In genomic region chr2:11563784-11564666, GRCh38 we compare ENCODE assay signal across 21 cellular contexts.
"Had no signal": no experiment of that assay in that cellular context is flagged by ENCODE, and none has a peak within 500 bp of the region (broad histone marks: within the 10 kb centered on the region; RNA-seq: fewer than 3 reads in every experiment).

No MANE protein-coding gene starts in this region.

- H3K4me3 Mint-ChIP-seq: activated naive CD8-positive, alpha-beta T cell treated with anti-CD3 and anti-CD28 coated beads for 36 hours; activated T-helper 17 cell treated with anti-CD3 and anti-CD28 coated beads, Interleukin-2, amount 50 U/mL, for 72 hours; central memory CD8-positive, alpha-beta T cell; stimulated activated effector memory CD8-positive, alpha-beta T cell treated with anti-CD3 and anti-CD28 coated beads, Interleukin-12 subunit alpha, Interleukin-12 subunit beta, amount 100 ng/mL, for 72 hours; stimulated activated naive CD8-positive, alpha-beta T cell treated with anti-CD3 and anti-CD28 coated beads, Interleukin-15, amount 100 ng/mL, for 72 hours had no signal

- H3K27ac ChIP-seq: gastrocnemius medialis, heart left ventricle, transverse colon, vagina, WERI-Rb-1 had no signal

- DNase-seq: activated naive CD8-positive, alpha-beta T cell treated with anti-CD3 and anti-CD28 coated beads for 36 hours; activated T-cell treated with anti-CD3 and anti-CD28 coated beads, Interleukin-2, amount 50 U/mL, for 1 hour; effector memory CD4-positive, alpha-beta T cell; gastrocnemius medialis; heart left ventricle; islet precursor cell; left colon; mesendoderm; naive B cell; occipital lobe; retina; stimulated activated CD4-positive, alpha-beta T cell treated with anti-CD3 and anti-CD28 coated beads, Interleukin-12 subunit alpha, Interleukin-12 subunit beta, amount 100 ng/mL, for 4 hours; stimulated activated naive CD8-positive, alpha-beta T cell treated with anti-CD3 and anti-CD28 coated beads, Interleukin-15, amount 100 ng/mL, for 72 hours; T-helper 1 cell; transverse colon; WERI-Rb-1 had no signal

- H3K9me3 Mint-ChIP-seq: activated naive CD8-positive, alpha-beta T cell treated with anti-CD3 and anti-CD28 coated beads for 36 hours; activated T-helper 17 cell treated with anti-CD3 and anti-CD28 coated beads, Interleukin-2, amount 50 U/mL, for 72 hours; central memory CD8-positive, alpha-beta T cell; stimulated activated effector memory CD8-positive, alpha-beta T cell treated with anti-CD3 and anti-CD28 coated beads, Interleukin-12 subunit alpha, Interleukin-12 subunit beta, amount 100 ng/mL, for 72 hours; stimulated activated naive CD8-positive, alpha-beta T cell treated with anti-CD3 and anti-CD28 coated beads, Interleukin-15, amount 100 ng/mL, for 72 hours had no signal

- ATAC-seq: activated T-helper 17 cell treated with anti-CD3 and anti-CD28 coated beads, Interleukin-2, amount 50 U/mL, for 72 hours; esophagus mucosa; gastrocnemius medialis; heart left ventricle; left colon; stimulated activated effector memory CD8-positive, alpha-beta T cell treated with anti-CD3 and anti-CD28 coated beads, Interleukin-12 subunit alpha, Interleukin-12 subunit beta, amount 100 ng/mL, for 72 hours; stimulated activated naive CD8-positive, alpha-beta T cell treated with anti-CD3 and anti-CD28 coated beads, Interleukin-15, amount 100 ng/mL, for 72 hours had no signal

- H3K27ac Mint-ChIP-seq: activated naive CD8-positive, alpha-beta T cell treated with anti-CD3 and anti-CD28 coated beads for 36 hours; activated T-helper 17 cell treated with anti-CD3 and anti-CD28 coated beads, Interleukin-2, amount 50 U/mL, for 72 hours; naive B cell; stimulated activated effector memory CD8-positive, alpha-beta T cell treated with anti-CD3 and anti-CD28 coated beads, Interleukin-12 subunit alpha, Interleukin-12 subunit beta, amount 100 ng/mL, for 72 hours; stimulated activated naive CD8-positive, alpha-beta T cell treated with anti-CD3 and anti-CD28 coated beads, Interleukin-15, amount 100 ng/mL, for 72 hours had no signal

- H3K4me1 ChIP-seq: gastrocnemius medialis, transverse colon had no signal

- H3K9me3 ChIP-seq: gastrocnemius medialis, heart left ventricle, transverse colon, vagina had no signal

- H3K27me3 ChIP-seq: gastrocnemius medialis, heart left ventricle, vagina had no signal

- H3K4me1 Mint-ChIP-seq: activated naive CD8-positive, alpha-beta T cell treated with anti-CD3 and anti-CD28 coated beads for 36 hours; activated T-helper 17 cell treated with anti-CD3 and anti-CD28 coated beads, Interleukin-2, amount 50 U/mL, for 72 hours; central memory CD8-positive, alpha-beta T cell; naive B cell; stimulated activated effector memory CD8-positive, alpha-beta T cell treated with anti-CD3 and anti-CD28 coated beads, Interleukin-12 subunit alpha, Interleukin-12 subunit beta, amount 100 ng/mL, for 72 hours; stimulated activated naive CD8-positive, alpha-beta T cell treated with anti-CD3 and anti-CD28 coated beads, Interleukin-15, amount 100 ng/mL, for 72 hours had no signal

- H3K36me3 Mint-ChIP-seq: activated naive CD8-positive, alpha-beta T cell treated with anti-CD3 and anti-CD28 coated beads for 36 hours; stimulated activated effector memory CD8-positive, alpha-beta T cell treated with anti-CD3 and anti-CD28 coated beads, Interleukin-12 subunit alpha, Interleukin-12 subunit beta, amount 100 ng/mL, for 72 hours had no signal

- H3K36me3 ChIP-seq: gastrocnemius medialis, heart left ventricle, transverse colon, WERI-Rb-1 had no signal

- H3K4me3 ChIP-seq: gastrocnemius medialis, heart left ventricle, transverse colon, vagina had no signal
